Comparison of ENCODE assay signal across 9 cellular contexts in the genomic region with DNA sequence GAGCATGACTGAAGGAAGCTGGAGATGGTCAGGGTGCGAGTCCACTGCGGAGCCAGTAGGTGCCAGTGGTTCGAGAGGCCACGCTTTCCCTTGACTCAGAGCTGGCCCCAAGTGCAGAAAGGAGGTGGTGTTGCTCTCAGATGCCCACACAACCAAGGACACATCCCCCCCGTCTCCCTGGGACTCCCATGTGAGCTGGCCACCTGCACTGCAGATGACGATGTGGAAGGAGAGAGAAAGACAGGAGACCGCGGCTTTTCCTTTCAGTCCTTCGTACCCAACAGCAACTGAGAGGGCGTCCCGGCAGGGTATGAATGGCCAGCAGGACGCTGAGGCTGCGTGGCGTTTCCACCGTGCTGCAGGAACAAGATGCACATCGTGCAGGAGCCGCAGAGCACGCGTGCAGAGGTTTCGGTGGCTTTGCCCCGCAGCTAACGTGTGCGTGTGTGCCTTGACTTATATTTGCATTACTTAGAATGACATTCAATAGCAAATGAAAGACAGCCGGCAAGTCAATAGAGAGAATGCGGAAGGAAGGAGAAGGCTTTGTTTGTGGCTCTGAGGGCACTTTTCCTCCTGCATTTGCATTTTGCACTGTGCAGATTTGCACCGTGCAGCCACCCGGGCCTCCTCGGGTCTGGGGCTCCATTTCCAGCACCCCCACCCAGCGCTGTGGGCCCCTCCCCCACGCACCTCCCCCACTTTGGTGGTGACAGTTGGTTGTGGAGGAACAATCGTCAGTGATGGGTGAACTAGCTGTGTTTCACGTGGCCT. TPM values are rescaled to one million over a fixed set of nuclear protein-coding genes. Genes with fewer than 3 reads are reported as not detected.
DNase-seq lines count a peak whose midpoint lies in the region; ATAC-seq and TF ChIP-seq lines count a peak whose summit lies in the region.
"Had no signal": no experiment of that assay in that cellular context is flagged by ENCODE, and none has a peak within 500 bp of the region (broad histone marks: within the 10 kb centered on the region; RNA-seq: fewer than 3 reads in every experiment).

No MANE protein-coding gene starts in this region.

- no peak overlapping the region for H3K4me3 Mint-ChIP-seq in chondrocyte (ENCODE audit: unreplicated experiment)

- TF ChIP-seq CTCF in chondrocyte (IDR thresholded peaks at IDR 0.05) (no peak), upper lobe of right lung (IDR thresholded peaks at IDR 0.05) (no peak)

- peaks cover 47% of the 10 kb centered on the region for H3K27me3 Mint-ChIP-seq in chondrocyte (ENCODE audit: low read depth)

- H3K27me3 ChIP-seq in right cardiac atrium (ENCODE audit: control insufficient read depth, insufficient read depth), result no peaks in the 10 kb centered on the region
- H3K27me3 ChIP-seq in upper lobe of right lung, result peaks cover 73% of the 10 kb centered on the region

- WGBS in right cardiac atrium, result 8% methylated on average over 32 of the region's 32 CpGs

- H3K9me3 ChIP-seq in right cardiac atrium (ENCODE audit: control insufficient read depth, low read length) (no peaks in the 10 kb centered on the region), upper lobe of right lung (no peaks in the 10 kb centered on the region)

- H3K4me1 ChIP-seq in right cardiac atrium (ENCODE audit: control insufficient read depth, insufficient read depth, low read length), result no peaks in the 10 kb centered on the region
- H3K4me1 ChIP-seq in upper lobe of right lung, result no peaks in the 10 kb centered on the region

- H3K36me3 ChIP-seq in upper lobe of right lung, result no peaks in the 10 kb centered on the region

- H3K4me3 ChIP-seq in right cardiac atrium (ENCODE audit: low read length) (no peak overlapping the region), upper lobe of right lung (no peak overlapping the region)

- no peaks in the 10 kb centered on the region for H3K4me1 Mint-ChIP-seq in chondrocyte (ENCODE audit: low read depth)

- no peak overlapping the region for H3K27ac Mint-ChIP-seq in chondrocyte (ENCODE audit: unreplicated experiment)

- H3K27ac ChIP-seq in right cardiac atrium (ENCODE audit: low read length), result no peak overlapping the region
- no peak overlapping the region for H3K27ac ChIP-seq in upper lobe of right lung

- ATAC-seq in left ventricle myocardium superior (no peak), right cardiac atrium (no peak), HG03439 (IDR thresholded peaks at IDR 0.05; ENCODE audit: unreplicated experiment) (peak; percentile 37), upper lobe of right lung (no peak), GM19035 (IDR thresholded peaks at IDR 0.05; ENCODE audit: unreplicated experiment) (no peak)

- intact Hi-C loops in left ventricle myocardium superior (cut with micrococcal nuclease), result no loop called here
- intact Hi-C loops in right cardiac atrium (cut with DNase I), result no loop called here
- intact Hi-C loops in upper lobe of right lung (cut with DNase I), result no loop called here

- DNase-seq in left ventricle myocardium superior (peak; percentile 21), right cardiac atrium (no peak), chondrocyte (ENCODE audit: low spot score) (peak; percentile 68), upper lobe of right lung (peak; percentile 62), NCI-H146 (lab: John Stamatoyannopoulos, UW) (no peak)
- no peak for DNase-seq in stimulated activated CD4-positive, alpha-beta T cell treated with anti-CD3 and anti-CD28 coated beads, Interleukin-4, amount 100 ng/mL, for 4 hours

- H3K36me3 Mint-ChIP-seq in chondrocyte (ENCODE audit: low read depth), result no peaks in the 10 kb centered on the region

- H3K9me3 Mint-ChIP-seq in chondrocyte (ENCODE audit: low read depth), result no peaks in the 10 kb centered on the region

RNA-seq across cellular contexts. Expression of a gene that starts 26.3 kb away (rescaled TPM):
- not detected for total RNA-seq in left ventricle myocardium superior
- total RNA-seq in right cardiac atrium, result not detected
- not detected for polyA plus RNA-seq in right cardiac atrium
- total RNA-seq in chondrocyte, result not detected in 3 replicates
- not detected for total RNA-seq in upper lobe of right lung
- total RNA-seq: skeletal muscle tissue had no signal

Comparison
In these comparisons a context has a peak if more than half of its experiments do, and no peak if none do; other contexts are left out.
1. DNase-seq: peak in left ventricle myocardium superior (single experiment), chondrocyte (single experiment) and upper lobe of right lung (single experiment); none in right cardiac atrium (0 of 3), stimulated activated CD4-positive, alpha-beta T cell treated with anti-CD3 and anti-CD28 coated beads, Interleukin-4, amount 100 ng/mL, for 4 hours (0 of 2) and NCI-H146 (single experiment).